Comparison of ENCODE assay signal across 26 cellular contexts in genomic region chr5:169029087-169029486, GRCh38.
DNase-seq lines count a peak whose midpoint lies in the region; ATAC-seq and TF ChIP-seq lines count a peak whose summit lies in the region.
"Had no signal": no experiment of that assay in that cellular context is flagged by ENCODE, and none has a peak within 500 bp of the region (broad histone marks: within the 10 kb centered on the region; RNA-seq: fewer than 3 reads in every experiment).

No MANE protein-coding gene starts in this region.

- peak overlapping the region; percentile 49 for H3K4me2 ChIP-seq in smooth muscle cell
- H3K4me2 ChIP-seq: BLaER1 treated with 17β-estradiol and CSF1 and Interleukin-3, amounts not matched to agents 10 nM and 100 nM; SK-N-SH had no signal

- peaks cover 10% of the 10 kb centered on the region for H3F3A ChIP-seq in smooth muscle cell (ENCODE audit: low read depth)

- peaks cover 30% of the 10 kb centered on the region for H3K4me1 ChIP-seq in smooth muscle cell (ENCODE audit: low read depth)
- H3K4me1 ChIP-seq: BLaER1 treated with 17β-estradiol and CSF1 and Interleukin-3, amounts not matched to agents 10 nM and 100 nM had no signal

- intact Hi-C loops in posterior vena cava (cut with DNase I), result no loop called here

- no peak for ATAC-seq in HG03108 (IDR thresholded peaks at IDR 0.05; ENCODE audit: unreplicated experiment)
- no peak for ATAC-seq in GM19328 (IDR thresholded peaks at IDR 0.05; ENCODE audit: unreplicated experiment)
- ATAC-seq: left colon had no signal

- DNase-seq in GM03348 (ENCODE audit: low spot score) (peak; percentile 41), astrocyte of the hippocampus (ENCODE audit: low read depth, low spot score) (peak; percentile 81), foreskin melanocyte (peak; percentile 39), smooth muscle cell (lab: John Stamatoyannopoulos, UW; ENCODE audit: unreplicated experiment) (no peak), C1 segment of cervical spinal cord (lab: John Stamatoyannopoulos, UW) (no peak), posterior vena cava (ENCODE audit: low spot score) (no peak)
- DNase-seq: activated CD4-positive, alpha-beta T cell treated with anti-CD3 and anti-CD28 coated beads, Interleukin-2, amount 50 U/mL, for 4 hours; activated CD4-positive, CD25-positive, alpha-beta regulatory T cell; activated naive CD4-positive, alpha-beta T cell treated with Interleukin-2 at 50 U/mL for 16 hours; adrenal gland; caudate nucleus; DMS153; left colon; MM.1S; NCI-H2029; NCI-H526; NK-92 treated with Interleukin-12 subunit alpha and Interleukin-12 subunit beta, amount 100 ng/mL, for 24 hours; PC-3; SK-N-SH; spleen; stimulated activated CD8-positive, alpha-beta memory T cell treated with anti-CD3 and anti-CD28 coated beads, Interleukin-4, amount 100 ng/mL, for 48 hours had no signal

- TF ChIP-seq CTCF in smooth muscle cell (IDR thresholded peaks at IDR 0.05; ENCODE audit: borderline replicate concordance, insufficient read depth, poor library complexity, severe bottlenecking), result no peak

- no peaks in the 10 kb centered on the region for H3K27me3 ChIP-seq in smooth muscle cell (ENCODE audit: low read depth)
- H3K27me3 ChIP-seq: adrenal gland; BLaER1 treated with 17β-estradiol and CSF1 and Interleukin-3, amounts not matched to agents 10 nM and 100 nM; esophagus muscularis mucosa; spleen; tibial nerve had no signal

- H3K36me3 ChIP-seq in smooth muscle cell (ENCODE audit: low read depth), result no peaks in the 10 kb centered on the region
- H3K36me3 ChIP-seq: adrenal gland; BLaER1 treated with 17β-estradiol and CSF1 and Interleukin-3, amounts not matched to agents 10 nM and 100 nM; esophagus muscularis mucosa; spleen; tibial nerve had no signal

- H3K9me3 ChIP-seq in smooth muscle cell (replicated peaks; ENCODE audit: low read depth), result no peaks in the 10 kb centered on the region
- H3K9me3 ChIP-seq: adrenal gland, esophagus muscularis mucosa, SK-N-SH, tibial nerve had no signal

- H2AFZ ChIP-seq in smooth muscle cell (ENCODE audit: low read depth), result no peak overlapping the region

- no peak overlapping the region for H3K9ac ChIP-seq in smooth muscle cell (ENCODE audit: low read depth)
- H3K9ac ChIP-seq: BLaER1 treated with 17β-estradiol and CSF1 and Interleukin-3, amounts not matched to agents 10 nM and 100 nM; SK-N-SH had no signal

- H3K4me3 ChIP-seq in smooth muscle cell, result no peak overlapping the region
- H3K4me3 ChIP-seq: adrenal gland; BLaER1 treated with 17β-estradiol and CSF1 and Interleukin-3, amounts not matched to agents 10 nM and 100 nM; esophagus muscularis mucosa; spleen; tibial nerve had no signal

- no peaks in the 10 kb centered on the region for H3K79me2 ChIP-seq in smooth muscle cell (ENCODE audit: low read depth)

- no peak overlapping the region for H3K27ac ChIP-seq in smooth muscle cell (ENCODE audit: low read depth)
- H3K27ac ChIP-seq: BLaER1 treated with 17β-estradiol and CSF1 and Interleukin-3, amounts not matched to agents 10 nM and 100 nM; spleen had no signal

- WGBS in smooth muscle cell (ENCODE audit: low lambda C conversion rate), result 23% methylated on average over 3 of the region's 3 CpGs

- peaks cover 11% of the 10 kb centered on the region for H4K20me1 ChIP-seq in smooth muscle cell (ENCODE audit: low read depth)
- H4K20me1 ChIP-seq: BLaER1 treated with 17β-estradiol and CSF1 and Interleukin-3, amounts not matched to agents 10 nM and 100 nM had no signal

Comparison
In these comparisons a context has a peak if more than half of its experiments do, and no peak if none do; other contexts are left out.
1. DNase-seq: peak in GM03348 (single experiment), astrocyte of the hippocampus (single experiment) and foreskin melanocyte (single experiment); none in smooth muscle cell (single experiment), C1 segment of cervical spinal cord (0 of 14) and posterior vena cava (single experiment).